In the genomic region with DNA sequence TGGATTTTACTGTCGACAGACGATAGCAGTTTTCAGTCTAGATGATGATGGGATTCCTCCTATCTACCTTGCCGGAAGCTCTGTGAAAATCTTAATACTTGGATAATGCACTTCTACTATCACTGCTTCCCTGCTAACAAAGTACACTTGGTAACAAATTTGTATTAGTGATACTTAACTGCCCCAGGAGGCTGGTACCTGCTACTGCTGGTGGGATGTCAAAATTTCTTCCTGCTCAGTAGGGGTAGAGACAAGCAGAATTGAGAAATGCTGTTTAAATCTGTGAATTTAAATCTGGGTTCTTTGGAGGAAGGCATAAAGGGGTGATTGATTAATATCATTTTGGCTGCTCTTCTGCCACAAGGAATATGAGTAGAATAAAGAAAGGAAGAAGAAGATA, we compare ENCODE assay signal across 2 cellular contexts.
TF ChIP-seq lines count a peak whose summit lies in the region.

No MANE protein-coding gene starts in this region.

TF ChIP-seq in IMR-90, 13 proteins besides CTCF, POLR2A, EP300 and RAD21:
- no peak for TF ChIP-seq CEBPB (IDR thresholded peaks at IDR 0.05; ENCODE audit: low read depth, low read length)
- TF ChIP-seq MXI1 (IDR thresholded peaks at IDR 0.05; ENCODE audit: borderline replicate concordance, low read depth, low read length), result no peak
- TF ChIP-seq CHD1 (IDR thresholded peaks at IDR 0.05; ENCODE audit: low read depth, low read length), result no peak
- TF ChIP-seq, protein P1, sequence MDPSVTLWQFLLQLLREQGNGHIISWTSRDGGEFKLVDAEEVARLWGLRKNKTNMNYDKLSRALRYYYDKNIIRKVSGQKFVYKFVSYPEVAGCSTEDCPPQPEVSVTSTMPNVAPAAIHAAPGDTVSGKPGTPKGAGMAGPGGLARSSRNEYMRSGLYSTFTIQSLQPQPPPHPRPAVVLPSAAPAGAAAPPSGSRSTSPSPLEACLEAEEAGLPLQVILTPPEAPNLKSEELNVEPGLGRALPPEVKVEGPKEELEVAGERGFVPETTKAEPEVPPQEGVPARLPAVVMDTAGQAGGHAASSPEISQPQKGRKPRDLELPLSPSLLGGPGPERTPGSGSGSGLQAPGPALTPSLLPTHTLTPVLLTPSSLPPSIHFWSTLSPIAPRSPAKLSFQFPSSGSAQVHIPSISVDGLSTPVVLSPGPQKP (IDR thresholded peaks at IDR 0.05; ENCODE audit: borderline replicate concordance, low read depth, low read length), result no peak
- no peak for TF ChIP-seq NFE2L2 (IDR thresholded peaks at IDR 0.05; ENCODE audit: low read depth, low read length)
- no peak for TF ChIP-seq RCOR1 (IDR thresholded peaks at IDR 0.05; ENCODE audit: insufficient replicate concordance, low read length)
- no peak for TF ChIP-seq FOS (IDR thresholded peaks at IDR 0.05; ENCODE audit: low read depth, low read length)

TF ChIP-seq in SK-N-SH, 30 proteins besides CTCF, POLR2A, EP300 and RAD21:
- TF ChIP-seq FOXM1 (IDR thresholded peaks at IDR 0.05; ENCODE audit: low read depth), result no peak
- TF ChIP-seq, protein P2, sequence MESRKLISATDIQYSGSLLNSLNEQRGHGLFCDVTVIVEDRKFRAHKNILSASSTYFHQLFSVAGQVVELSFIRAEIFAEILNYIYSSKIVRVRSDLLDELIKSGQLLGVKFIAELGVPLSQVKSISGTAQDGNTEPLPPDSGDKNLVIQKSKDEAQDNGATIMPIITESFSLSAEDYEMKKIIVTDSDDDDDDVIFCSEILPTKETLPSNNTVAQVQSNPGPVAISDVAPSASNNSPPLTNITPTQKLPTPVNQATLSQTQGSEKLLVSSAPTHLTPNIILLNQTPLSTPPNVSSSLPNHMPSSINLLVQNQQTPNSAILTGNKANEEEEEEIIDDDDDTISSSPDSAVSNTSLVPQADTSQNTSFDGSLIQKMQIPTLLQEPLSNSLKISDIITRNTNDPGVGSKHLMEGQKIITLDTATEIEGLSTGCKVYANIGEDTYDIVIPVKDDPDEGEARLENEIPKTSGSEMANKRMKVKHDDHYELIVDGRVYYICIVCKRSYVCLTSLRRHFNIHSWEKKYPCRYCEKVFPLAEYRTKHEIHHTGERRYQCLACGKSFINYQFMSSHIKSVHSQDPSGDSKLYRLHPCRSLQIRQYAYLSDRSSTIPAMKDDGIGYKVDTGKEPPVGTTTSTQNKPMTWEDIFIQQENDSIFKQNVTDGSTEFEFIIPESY (IDR thresholded peaks at IDR 0.05; ENCODE audit: borderline replicate concordance, low read depth), result no peak
- no peak for TF ChIP-seq FOSL2 (IDR thresholded peaks at IDR 0.05; ENCODE audit: borderline replicate concordance, low read depth)
- TF ChIP-seq SIN3A (IDR thresholded peaks at IDR 0.05; ENCODE audit: borderline replicate concordance, low read depth, low read length), result no peak
